In genomic region chr7:74758268-74758667, GRCh38 we compare ENCODE assay signal across 3 cellular contexts. TPM values are rescaled to one million over a fixed set of nuclear protein-coding genes. Genes with fewer than 3 reads are reported as not detected.
"Had no signal": no experiment of that assay in that cellular context is flagged by ENCODE, and none has a peak within 500 bp of the region (broad histone marks: within the 10 kb centered on the region; RNA-seq: fewer than 3 reads in every experiment).

No MANE protein-coding gene starts in this region.

RNA-seq across cellular contexts. Expression of gene NCF1, which starts 15.5 kb away (rescaled TPM):
- total RNA-seq: suprapubic skin, temporal lobe, vagina had no signal
